Comparison of ENCODE assay signal across 11 cellular contexts in the genomic region with DNA sequence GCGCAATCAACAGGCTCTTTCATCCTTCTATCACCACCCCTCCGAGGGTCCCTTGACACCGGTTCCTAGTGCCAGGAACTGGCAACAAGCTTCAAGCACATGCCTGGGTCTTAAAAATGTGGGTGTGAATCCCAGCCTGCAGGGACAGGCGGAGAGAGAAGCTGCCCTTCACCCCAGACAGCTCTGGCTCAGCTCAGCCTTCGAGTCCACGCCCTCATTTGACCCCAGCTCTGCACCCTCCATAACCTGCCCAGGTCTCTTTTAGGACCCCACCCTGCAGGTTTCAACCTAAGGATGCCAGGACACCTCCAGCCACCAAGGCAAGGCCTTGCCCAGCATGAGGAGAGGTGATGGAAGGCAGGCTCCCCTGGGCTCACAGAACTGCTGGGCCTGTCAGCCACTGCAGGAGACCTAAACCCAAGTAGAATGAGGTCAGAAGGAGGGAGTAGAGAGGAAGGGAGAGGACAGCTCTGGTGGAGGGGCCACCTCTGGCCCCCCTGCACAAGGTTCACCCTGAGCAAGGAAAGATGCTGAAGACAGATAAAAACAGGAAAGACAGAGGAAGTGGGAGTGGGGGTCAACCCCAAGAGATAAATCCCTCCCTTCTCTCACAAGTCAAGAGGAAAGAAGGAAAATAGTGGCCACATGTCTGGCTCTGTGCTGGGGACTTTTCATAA. TPM values are rescaled to one million over a fixed set of nuclear protein-coding genes. Genes with fewer than 3 reads are reported as not detected.
DNase-seq lines count a peak whose midpoint lies in the region; TF ChIP-seq lines count a peak whose summit lies in the region.
"Had no signal": no experiment of that assay in that cellular context is flagged by ENCODE, and none has a peak within 500 bp of the region (broad histone marks: within the 10 kb centered on the region; RNA-seq: fewer than 3 reads in every experiment).

No MANE protein-coding gene starts in this region.

- TF ChIP-seq CTCF in testis (IDR thresholded peaks at IDR 0.05) = no peak

- no peak overlapping the region for H3K4me3 ChIP-seq in CD4-positive, alpha-beta memory T cell (ENCODE audit: low read length in 2 of 2)
- H3K4me3 ChIP-seq in SJSA1 = no peak overlapping the region
- H3K4me3 ChIP-seq in esophagus (ENCODE audit: low read depth in 1 of 2, low read length in 2 of 2) = no peak overlapping the region
- H3K4me3 ChIP-seq in trophoblast cell (ENCODE audit: low read depth, low read length) = no peak overlapping the region
- H3K4me3 ChIP-seq in testis = no peak overlapping the region

- no peak overlapping the region for H3K9ac ChIP-seq in trophoblast cell (ENCODE audit: low read length)

- H4K8ac ChIP-seq in trophoblast cell (ENCODE audit: low read depth, low read length) = no peak overlapping the region

- H3K27me3 Mint-ChIP-seq in CD4-positive, alpha-beta memory T cell = no peaks in the 10 kb centered on the region

- H3K18ac ChIP-seq in trophoblast cell (ENCODE audit: low read length) = peak overlapping the region; percentile 15

- peaks cover 0 to 5% (median 0%) of the 10 kb centered on the region in 8 donors for H3K9me3 Mint-ChIP-seq in CD4-positive, alpha-beta memory T cell

- no peaks in the 10 kb centered on the region for H3K9me3 ChIP-seq in CD4-positive, alpha-beta memory T cell (ENCODE audit: control insufficient read depth in 1 of 2, low read length in 2 of 2)
- H3K9me3 ChIP-seq in SJSA1 (replicated peaks) (peaks cover 5% of the 10 kb centered on the region; the same call in 1 of the 2 replicates), esophagus (ENCODE audit: control insufficient read depth in 2 of 2, insufficient read depth in 1 of 2, low read depth in 1 of 2, low read length in 1 of 2) (peaks cover 0 to 3% of the 10 kb centered on the region in 2 donors), trophoblast cell (ENCODE audit: insufficient read depth, low read depth, low read length) (no peaks in the 10 kb centered on the region), testis (no peaks in the 10 kb centered on the region)

- peak overlapping the region in 7 of 8 donors; percentile 17 to 82 (median 63) for H3K4me3 Mint-ChIP-seq in CD4-positive, alpha-beta memory T cell

- DNase-seq in CD4-positive, alpha-beta memory T cell = no peak
- DNase-seq in SJSA1 (ENCODE audit: low read depth in 1 of 2, low spot score in 2 of 2) (no peak), trophoblast cell (no peak), testis (no peak), amygdala (lab: John Stamatoyannopoulos, UW) (no peak), hypothalamus (lab: John Stamatoyannopoulos, UW) (no peak), NOMO-1 (lab: John Stamatoyannopoulos, UW; ENCODE audit: unreplicated experiment in 2 of 2) (no peak)
- DNase-seq: activated CD4-positive, alpha-beta T cell treated with anti-CD3 and anti-CD28 coated beads for 1 hour had no signal

- peaks cover 74% of the 10 kb centered on the region for H3K4me1 ChIP-seq in CD4-positive, alpha-beta memory T cell (ENCODE audit: insufficient read depth, low read length)
- H3K4me1 ChIP-seq in SJSA1 (replicated peaks) (peaks cover 58% of the 10 kb centered on the region), esophagus (ENCODE audit: control insufficient read depth in 2 of 2, insufficient read depth in 2 of 2, low read length in 1 of 2) (peaks cover 0 to 32% of the 10 kb centered on the region in 2 donors), trophoblast cell (ENCODE audit: control insufficient read depth in 1 of 2, insufficient read depth in 2 of 2, low read length in 2 of 2) (peaks cover 20 to 43% of the 10 kb centered on the region in 2 experiments), testis (peaks cover 41% of the 10 kb centered on the region)

- H3K4me1 Mint-ChIP-seq in CD4-positive, alpha-beta memory T cell = peaks cover 36 to 65% (median 52%) of the 10 kb centered on the region in 4 donors

- no peak overlapping the region for H2BK120ac ChIP-seq in trophoblast cell (ENCODE audit: insufficient read depth, low read length, poor library complexity)

- POLR2A ChIA-PET in CD4-positive, alpha-beta memory T cell (lab: Charles Lee; ENCODE audit: partially characterized antibody) = interaction anchor here (0.9 kb wide), 1 partner anchor 49 kb away, joined by 3 read pairs; no protein-coding TSS in a partner anchor

- peaks cover 13% of the 10 kb centered on the region for H3K79me1 ChIP-seq in trophoblast cell (ENCODE audit: low read length)

- H2AFZ ChIP-seq in trophoblast cell (ENCODE audit: insufficient read depth, low read length, poor library complexity) = no peak overlapping the region

- peaks cover 8% of the 10 kb centered on the region for H3K79me2 ChIP-seq in trophoblast cell (ENCODE audit: control insufficient read depth, insufficient read depth, low read length, poor library complexity)

- intact Hi-C loops in CD4-positive, alpha-beta memory T cell (cut with micrococcal nuclease) = no loop called here
- intact Hi-C loops in testis (cut with DNase I; ENCODE audit: low total_unique reads) = no loop called here

- peak overlapping the region; percentile 34 for H3K23ac ChIP-seq in trophoblast cell (ENCODE audit: low read length)

- TF ChIP-seq POLR2A in testis (IDR thresholded peaks at IDR 0.05) = no peak

- no peaks in the 10 kb centered on the region for H3K36me3 ChIP-seq in CD4-positive, alpha-beta memory T cell (ENCODE audit: insufficient read depth, low read length)
- H3K36me3 ChIP-seq in SJSA1 (no peaks in the 10 kb centered on the region), esophagus (ENCODE audit: control insufficient read depth in 2 of 2, insufficient read depth in 2 of 2, low read length in 1 of 2) (no peaks in the 10 kb centered on the region), trophoblast cell (ENCODE audit: control insufficient read depth in 1 of 2, insufficient read depth in 2 of 2, low read length in 2 of 2) (no peaks in the 10 kb centered on the region), testis (ENCODE audit: low read depth, missing control alignments) (no peaks in the 10 kb centered on the region)

- no peak overlapping the region for H2BK12ac ChIP-seq in trophoblast cell (ENCODE audit: low read length)

- 49 to 59% methylated on average over 6 of the region's 6 CpGs for WGBS in esophagus, 2 donors
- no CpG with 5 or more reads among the region's 6 CpGs for WGBS in trophoblast cell (ENCODE audit: extremely low coverage, insufficient coverage, insufficient read length)
- WGBS in testis, 2 donors = 68 to 82% methylated on average over 3 to 6 of the region's 6 CpGs

- H3K27ac ChIP-seq in CD4-positive, alpha-beta memory T cell (ENCODE audit: low read depth, low read length) = peak overlapping the region; percentile 59
- H3K27ac ChIP-seq in SJSA1 (peak overlapping the region; percentile 11; the same call in 1 of the 2 replicates), esophagus (ENCODE audit: low read depth in 2 of 2, low read length in 1 of 2) (peak overlapping the region; percentile 48 to 79), trophoblast cell (ENCODE audit: low read depth, low read length) (no peak overlapping the region), testis (peak overlapping the region in 1 of 2 donors; percentile 18)

- H2BK5ac ChIP-seq in trophoblast cell (ENCODE audit: low read depth, low read length, poor library complexity) = no peak overlapping the region

- no peak overlapping the region for H3K4me2 ChIP-seq in trophoblast cell (ENCODE audit: low read length)

- CTCF ChIA-PET in CD4-positive, alpha-beta memory T cell (lab: Charles Lee; ENCODE audit: partially characterized antibody) = interaction anchor here (0.9 to 3.5 kb wide), 3 partner anchors 10 to 41 kb away, joined by 3 to 10 read pairs (median 7); no protein-coding TSS in a partner anchor

- H3K27me3 ChIP-seq in CD4-positive, alpha-beta memory T cell (ENCODE audit: insufficient read depth, low read length) = no peaks in the 10 kb centered on the region
- H3K27me3 ChIP-seq in SJSA1 (replicated peaks) (peaks cover 6% of the 10 kb centered on the region), esophagus (ENCODE audit: control insufficient read depth in 1 of 2, insufficient read depth in 2 of 2, low read length in 2 of 2) (no peaks in the 10 kb centered on the region), trophoblast cell (ENCODE audit: insufficient read depth, low read length) (peaks cover 6% of the 10 kb centered on the region), testis (no peaks in the 10 kb centered on the region)

- no peak overlapping the region for H4K91ac ChIP-seq in trophoblast cell (ENCODE audit: low read depth, low read length)

- no peak overlapping the region for H2AK5ac ChIP-seq in trophoblast cell (ENCODE audit: low read length)

- H4K12ac ChIP-seq in trophoblast cell (ENCODE audit: low read depth, low read length) = no peak overlapping the region

- H3K4ac ChIP-seq in trophoblast cell (ENCODE audit: low read depth, low read length) = no peak overlapping the region

- peaks cover 8 to 9% of the 10 kb centered on the region in 2 donors for H3K36me3 Mint-ChIP-seq in CD4-positive, alpha-beta memory T cell

- H3K27ac Mint-ChIP-seq in CD4-positive, alpha-beta memory T cell = peak overlapping the region; percentile 88 to 95 (median 88)

- no peak overlapping the region for H3K14ac ChIP-seq in trophoblast cell (ENCODE audit: low read length)

RNA-seq across cellular contexts. Expression of gene LOXL1, which starts 2.6 kb away (rescaled TPM):
- 1 to 10 TPM; 1.6 to 2.1 TPM for total RNA-seq in CD4-positive, alpha-beta memory T cell
- polyA plus RNA-seq in CD4-positive, alpha-beta memory T cell = 10 to 100 TPM in 1 of 2 donors, 1 to 10 TPM in 1; 6.4 to 13.1 TPM
- 8.3 and 10.1 TPM in 2 replicates for total RNA-seq in SJSA1 (2014; rRNA removed; shearing (Covaris generic))
- polyA plus RNA-seq in esophagus (1 to 10 TPM; 7.2 to 9.6 TPM), testis (ENCODE audit: insufficient read depth, low read depth, low replicate concordance) (56.8 TPM)
- polyA plus RNA-seq in trophoblast cell (2013) = 64.9 and 67.5 TPM in 2 replicates
- total RNA-seq in testis = 10 to 100 TPM; 13.9 to 14.9 TPM

RNA-seq across cellular contexts. Expression of gene TBC1D21, which starts 50.3 kb away (rescaled TPM):
- total RNA-seq in CD4-positive, alpha-beta memory T cell = not detected
- not detected for polyA plus RNA-seq in CD4-positive, alpha-beta memory T cell
- total RNA-seq in SJSA1 (2014; rRNA removed; shearing (Covaris generic)) = not detected in 2 replicates
- polyA plus RNA-seq in esophagus (not detected), testis (ENCODE audit: insufficient read depth, low read depth, low replicate concordance) (80.2 TPM)
- polyA plus RNA-seq in trophoblast cell (2013) = not detected in 2 replicates
- total RNA-seq in testis = 10 to 100 TPM; 17.9 to 47.6 TPM
- total RNA-seq: Daoy, myocyte had no signal

Comparison
In these comparisons a context has a peak if more than half of its experiments do, and no peak if none do; other contexts are left out.
1. RNA of gene TBC1D21, which starts 50.3 kb away (total RNA-seq): 17.9 to 47.6 TPM in testis; not detected in CD4-positive, alpha-beta memory T cell and not detected in SJSA1; every median in the first group is over 10 times any median in the second.